Comparison of ENCODE assay signal across 22 cellular contexts in genomic region chr12:1929985-1930815, GRCh38. TPM values are rescaled to one million over a fixed set of nuclear protein-coding genes. Genes with fewer than 3 reads are reported as not detected.
DNase-seq lines count a peak whose midpoint lies in the region; ATAC-seq and TF ChIP-seq lines count a peak whose summit lies in the region.
"Had no signal": no experiment of that assay in that cellular context is flagged by ENCODE, and none has a peak within 500 bp of the region (broad histone marks: within the 10 kb centered on the region; RNA-seq: fewer than 3 reads in every experiment).

No MANE protein-coding gene starts in this region.

- no peaks in the 10 kb centered on the region for H3K9me3 Mint-ChIP-seq in type B pancreatic cell
- no peaks in the 10 kb centered on the region for H3K9me3 Mint-ChIP-seq in HFFc6
- H3K9me3 Mint-ChIP-seq: activated naive CD4-positive, alpha-beta T cell treated with anti-CD3 and anti-CD28 coated beads, Interleukin-2, amount 50 U/mL, for 24 hours; WTC11 had no signal

- no peak overlapping the region for H3K4me3 Mint-ChIP-seq in type B pancreatic cell
- no peak overlapping the region for H3K4me3 Mint-ChIP-seq in HFFc6
- H3K4me3 Mint-ChIP-seq: activated CD8-positive, alpha-beta memory T cell treated with anti-CD3 and anti-CD28 coated beads, Interleukin-2, amount 10 ng/mL, durations not matched to agents 7 days and 5 days; activated naive CD4-positive, alpha-beta T cell treated with anti-CD3 and anti-CD28 coated beads, Interleukin-2, amount 50 U/mL, for 24 hours; WTC11 had no signal

- no peak overlapping the region for H3K4me3 ChIP-seq in NB4 (ENCODE audit: low read depth, low read length)
- H3K4me3 ChIP-seq: skin epidermis had no signal

- H3K27ac Mint-ChIP-seq in type B pancreatic cell: no peak overlapping the region
- H3K27ac Mint-ChIP-seq in HFFc6: no peak overlapping the region
- H3K27ac Mint-ChIP-seq: activated CD8-positive, alpha-beta memory T cell treated with anti-CD3 and anti-CD28 coated beads, Interleukin-2, amount 10 ng/mL, durations not matched to agents 7 days and 5 days; activated naive CD4-positive, alpha-beta T cell treated with anti-CD3 and anti-CD28 coated beads, Interleukin-2, amount 50 U/mL, for 24 hours; WTC11 had no signal

- TF ChIP-seq POLR2A in NB4 (IDR thresholded peaks at IDR 0.05; ENCODE audit: extremely low read depth, insufficient read length) (no peak), GM18505 (IDR thresholded peaks at IDR 0.05; ENCODE audit: borderline replicate concordance, extremely low read depth, insufficient read depth, insufficient read length) (no peak)

- peak; percentile 33 for DNase-seq in activated effector memory CD4-positive, alpha-beta T cell treated with anti-CD3 and anti-CD28 coated beads, Interleukin-2, amount 50 U/mL, for 16 hours
- no peak for DNase-seq in activated effector memory CD4-positive, alpha-beta T cell treated with Interleukin-2 at 50 U/mL for 16 hours
- peak; percentile 61 for DNase-seq in NB4 (ENCODE audit: low read depth)
- DNase-seq in islet precursor cell: peak; percentile 7
- peak; percentile 45 for DNase-seq in type B pancreatic cell (ENCODE audit: extremely low spot score, unreplicated experiment)
- no peak for DNase-seq in HFFc6
- no peak for DNase-seq in NCI-H1417 treated with DMSO at 0.1 percent for 48 hours (lab: John Stamatoyannopoulos, UW)
- DNase-seq: activated CD8-positive, alpha-beta memory T cell treated with anti-CD3 and anti-CD28 coated beads, Interleukin-2, amount 10 ng/mL, durations not matched to agents 7 days and 5 days; Calu3; effector CD8-positive, alpha-beta T cell; kidney glomerular epithelial cell; midbrain; NCI-H187; stimulated activated naive CD4-positive, alpha-beta T cell treated with Interleukin-2 at 50 U/mL for 16 hours; T-helper 1 cell had no signal

- H3K36me3 Mint-ChIP-seq in type B pancreatic cell (peaks cover 4% of the 10 kb centered on the region), HFFc6 (ENCODE audit: low read depth) (no peaks in the 10 kb centered on the region)
- H3K36me3 Mint-ChIP-seq: activated CD8-positive, alpha-beta memory T cell treated with anti-CD3 and anti-CD28 coated beads, Interleukin-2, amount 10 ng/mL, durations not matched to agents 7 days and 5 days; activated naive CD4-positive, alpha-beta T cell treated with anti-CD3 and anti-CD28 coated beads, Interleukin-2, amount 50 U/mL, for 24 hours; brain; WTC11 had no signal

- H3K27me3 Mint-ChIP-seq in type B pancreatic cell: peaks cover 33% of the 10 kb centered on the region
- peaks cover 40% of the 10 kb centered on the region for H3K27me3 Mint-ChIP-seq in HFFc6 (ENCODE audit: insufficient read depth)
- H3K27me3 Mint-ChIP-seq: activated CD8-positive, alpha-beta memory T cell treated with anti-CD3 and anti-CD28 coated beads, Interleukin-2, amount 10 ng/mL, durations not matched to agents 7 days and 5 days; activated naive CD4-positive, alpha-beta T cell treated with anti-CD3 and anti-CD28 coated beads, Interleukin-2, amount 50 U/mL, for 24 hours had no signal

- ATAC-seq in GM18505 (IDR thresholded peaks at IDR 0.05; ENCODE audit: unreplicated experiment): no peak
- ATAC-seq: activated CD8-positive, alpha-beta memory T cell treated with anti-CD3 and anti-CD28 coated beads, Interleukin-2, amount 10 ng/mL, durations not matched to agents 7 days and 5 days; WTC11 had no signal

- H3K4me1 Mint-ChIP-seq in type B pancreatic cell (ENCODE audit: unreplicated experiment) (peaks cover 9% of the 10 kb centered on the region), HFFc6 (ENCODE audit: low read depth) (peaks cover 12% of the 10 kb centered on the region)
- H3K4me1 Mint-ChIP-seq: activated CD8-positive, alpha-beta memory T cell treated with anti-CD3 and anti-CD28 coated beads, Interleukin-2, amount 10 ng/mL, durations not matched to agents 7 days and 5 days; WTC11 had no signal

- TF ChIP-seq CTCF in NB4 (IDR thresholded peaks at IDR 0.05; ENCODE audit: low read depth, low read length) (no peak), type B pancreatic cell (conservative IDR thresholded peaks at IDR 0.05) (no peak), HFFc6 (IDR thresholded peaks at IDR 0.05) (no peak)

RNA-seq across cellular contexts. Expression of gene CACNA2D4, which starts 11.7 kb away (rescaled TPM):
- 0.87 and 1.1 TPM in 2 replicates for total RNA-seq in type B pancreatic cell (ENCODE audit: low replicate concordance)
- total RNA-seq in HFFc6 (2021; fragmentation: NEBNext Ultra II Directional; extraction: Animal tissue kit (Norgen Biotek cat#: 25700)): under 1 TPM in 4 of 6 experiments, not detected in 2; 0.07 to 0.26 (median 0.23) TPM
- total RNA-seq: G401, NCI-H460 had no signal

Comparison
In these comparisons a context has a peak if more than half of its experiments do, and no peak if none do; other contexts are left out.
1. DNase-seq: peak in activated effector memory CD4-positive, alpha-beta T cell treated with anti-CD3 and anti-CD28 coated beads, Interleukin-2, amount 50 U/mL, for 16 hours (single experiment), NB4 (single experiment), islet precursor cell (single experiment) and type B pancreatic cell (single experiment); none in activated effector memory CD4-positive, alpha-beta T cell treated with Interleukin-2 at 50 U/mL for 16 hours (single experiment), HFFc6 (single experiment) and NCI-H1417 treated with DMSO at 0.1 percent for 48 hours (single experiment).